Comparison of ENCODE assay signal across 9 cellular contexts in the genomic region with DNA sequence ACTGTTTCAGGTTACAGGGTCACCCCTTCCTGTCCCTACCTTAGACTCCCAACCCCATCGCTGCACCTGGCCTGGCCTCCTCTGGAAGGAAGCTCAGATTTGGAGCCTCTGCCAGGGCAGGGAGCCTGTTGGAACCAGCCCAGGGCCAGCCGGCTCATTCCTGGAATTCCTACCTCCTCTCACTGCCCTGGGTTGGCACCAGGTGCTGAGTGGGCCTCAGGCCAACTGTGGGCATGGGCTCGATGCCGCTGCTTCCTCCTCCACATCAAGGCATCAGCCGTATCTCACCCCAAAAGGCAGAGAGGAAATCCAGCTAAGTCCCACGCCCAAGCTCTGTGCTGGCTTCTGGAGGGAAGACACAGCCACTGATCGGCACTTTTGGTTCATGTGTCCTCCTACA. TPM values are rescaled to one million over a fixed set of nuclear protein-coding genes. Genes with fewer than 3 reads are reported as not detected.
DNase-seq lines count a peak whose midpoint lies in the region; ATAC-seq lines count a peak whose summit lies in the region.
"Had no signal": no experiment of that assay in that cellular context is flagged by ENCODE, and none has a peak within 500 bp of the region (broad histone marks: within the 10 kb centered on the region; RNA-seq: fewer than 3 reads in every experiment).

No MANE protein-coding gene starts in this region.

- H3K27me3 ChIP-seq in trophoblast cell (ENCODE audit: insufficient read depth, low read length), result no peaks in the 10 kb centered on the region

- H3K9me3 ChIP-seq in T-helper 17 cell (ENCODE audit: control insufficient read depth, low read length, poor library complexity, severe bottlenecking) (no peaks in the 10 kb centered on the region), trophoblast cell (ENCODE audit: insufficient read depth, low read depth, low read length) (no peaks in the 10 kb centered on the region)

- peak overlapping the region; percentile 80 for H3K27ac Mint-ChIP-seq in activated T-cell treated with anti-CD3 and anti-CD28 coated beads, Interleukin-2, amount 50 U/mL, for 24 hours
- H3K27ac Mint-ChIP-seq in T-helper 17 cell, result peak overlapping the region; percentile 85
- H3K27ac Mint-ChIP-seq in stimulated activated effector memory CD8-positive, alpha-beta T cell treated with anti-CD3 and anti-CD28 coated beads, Interleukin-12 subunit alpha, Interleukin-12 subunit beta, amount 100 ng/mL, for 72 hours, result peak overlapping the region; percentile 86

- intact Hi-C loops in left ventricle myocardium superior (cut with micrococcal nuclease), result no loop called here

- DNase-seq in activated T-cell treated with anti-CD3 and anti-CD28 coated beads, Interleukin-2, amount 50 U/mL, for 24 hours, result no peak
- no peak for DNase-seq in activated T-cell treated with anti-CD3 and anti-CD28 coated beads, Interleukin-2, amount 50 U/mL, for 4 hours
- no peak for DNase-seq in T-helper 17 cell
- DNase-seq in left ventricle myocardium superior, result peak; percentile 71
- no peak for DNase-seq in stimulated activated effector memory CD8-positive, alpha-beta T cell treated with anti-CD3 and anti-CD28 coated beads, Interleukin-12 subunit alpha, Interleukin-12 subunit beta, amount 100 ng/mL, for 72 hours (ENCODE audit: low spot score in 2 of 2)
- DNase-seq in stimulated activated CD4-positive, alpha-beta T cell treated with anti-CD3 and anti-CD28 coated beads, Interleukin-4, amount 100 ng/mL, for 4 hours, result no peak
- DNase-seq in trophoblast cell, result no peak
- DNase-seq in NCI-H146 (lab: John Stamatoyannopoulos, UW), result no peak

- no CpG with 5 or more reads among the region's 7 CpGs for WGBS in trophoblast cell (ENCODE audit: extremely low coverage, insufficient coverage, insufficient read length)

- H3K79me2 ChIP-seq in trophoblast cell (ENCODE audit: control insufficient read depth, insufficient read depth, low read length, poor library complexity), result no peaks in the 10 kb centered on the region

- no peaks in the 10 kb centered on the region for H3K9me3 Mint-ChIP-seq in activated T-cell treated with anti-CD3 and anti-CD28 coated beads, Interleukin-2, amount 50 U/mL, for 24 hours
- H3K9me3 Mint-ChIP-seq in activated T-cell treated with anti-CD3 and anti-CD28 coated beads, Interleukin-2, amount 50 U/mL, for 4 hours, result no peaks in the 10 kb centered on the region
- H3K9me3 Mint-ChIP-seq in stimulated activated effector memory CD8-positive, alpha-beta T cell treated with anti-CD3 and anti-CD28 coated beads, Interleukin-12 subunit alpha, Interleukin-12 subunit beta, amount 100 ng/mL, for 72 hours, result no peaks in the 10 kb centered on the region

- H3K4me2 ChIP-seq in trophoblast cell (ENCODE audit: low read length), result no peak overlapping the region

- ATAC-seq in activated T-cell treated with anti-CD3 and anti-CD28 coated beads, Interleukin-2, amount 50 U/mL, for 4 hours, result no peak
- ATAC-seq in T-helper 17 cell (no peak), left ventricle myocardium superior (no peak)
- no peak for ATAC-seq in stimulated activated effector memory CD8-positive, alpha-beta T cell treated with anti-CD3 and anti-CD28 coated beads, Interleukin-12 subunit alpha, Interleukin-12 subunit beta, amount 100 ng/mL, for 72 hours

- no peak overlapping the region for H2BK120ac ChIP-seq in trophoblast cell (ENCODE audit: insufficient read depth, low read length, poor library complexity)

- H3K4me1 Mint-ChIP-seq in activated T-cell treated with anti-CD3 and anti-CD28 coated beads, Interleukin-2, amount 50 U/mL, for 24 hours (ENCODE audit: low read depth), result peaks cover 32% of the 10 kb centered on the region
- H3K4me1 Mint-ChIP-seq in activated T-cell treated with anti-CD3 and anti-CD28 coated beads, Interleukin-2, amount 50 U/mL, for 4 hours (ENCODE audit: low read depth), result peaks cover 14% of the 10 kb centered on the region
- peaks cover 22% of the 10 kb centered on the region for H3K4me1 Mint-ChIP-seq in T-helper 17 cell
- peaks cover 19% of the 10 kb centered on the region for H3K4me1 Mint-ChIP-seq in stimulated activated effector memory CD8-positive, alpha-beta T cell treated with anti-CD3 and anti-CD28 coated beads, Interleukin-12 subunit alpha, Interleukin-12 subunit beta, amount 100 ng/mL, for 72 hours

- no peak overlapping the region for H3K9ac ChIP-seq in trophoblast cell (ENCODE audit: low read length)

- H4K91ac ChIP-seq in trophoblast cell (ENCODE audit: low read depth, low read length), result no peak overlapping the region

- H3K14ac ChIP-seq in trophoblast cell (ENCODE audit: low read length), result no peak overlapping the region

- no peaks in the 10 kb centered on the region for H3K27me3 Mint-ChIP-seq in activated T-cell treated with anti-CD3 and anti-CD28 coated beads, Interleukin-2, amount 50 U/mL, for 24 hours
- H3K27me3 Mint-ChIP-seq in activated T-cell treated with anti-CD3 and anti-CD28 coated beads, Interleukin-2, amount 50 U/mL, for 4 hours (ENCODE audit: low read depth), result no peaks in the 10 kb centered on the region
- no peaks in the 10 kb centered on the region for H3K27me3 Mint-ChIP-seq in T-helper 17 cell

- no peak overlapping the region for H3K4ac ChIP-seq in trophoblast cell (ENCODE audit: low read depth, low read length)

- H3K36me3 Mint-ChIP-seq in activated T-cell treated with anti-CD3 and anti-CD28 coated beads, Interleukin-2, amount 50 U/mL, for 24 hours (ENCODE audit: low read depth), result peaks cover 21% of the 10 kb centered on the region
- H3K36me3 Mint-ChIP-seq in activated T-cell treated with anti-CD3 and anti-CD28 coated beads, Interleukin-2, amount 50 U/mL, for 4 hours (ENCODE audit: insufficient read depth), result no peaks in the 10 kb centered on the region
- no peaks in the 10 kb centered on the region for H3K36me3 Mint-ChIP-seq in T-helper 17 cell (ENCODE audit: low read depth)
- peaks cover 24% of the 10 kb centered on the region for H3K36me3 Mint-ChIP-seq in stimulated activated effector memory CD8-positive, alpha-beta T cell treated with anti-CD3 and anti-CD28 coated beads, Interleukin-12 subunit alpha, Interleukin-12 subunit beta, amount 100 ng/mL, for 72 hours

- H4K12ac ChIP-seq in trophoblast cell (ENCODE audit: low read depth, low read length), result no peak overlapping the region

- no peak overlapping the region for H4K8ac ChIP-seq in trophoblast cell (ENCODE audit: low read depth, low read length)

- H3K4me3 Mint-ChIP-seq in activated T-cell treated with anti-CD3 and anti-CD28 coated beads, Interleukin-2, amount 50 U/mL, for 24 hours, result no peak overlapping the region
- H3K4me3 Mint-ChIP-seq in activated T-cell treated with anti-CD3 and anti-CD28 coated beads, Interleukin-2, amount 50 U/mL, for 4 hours, result no peak overlapping the region
- no peak overlapping the region for H3K4me3 Mint-ChIP-seq in T-helper 17 cell
- H3K4me3 Mint-ChIP-seq in stimulated activated effector memory CD8-positive, alpha-beta T cell treated with anti-CD3 and anti-CD28 coated beads, Interleukin-12 subunit alpha, Interleukin-12 subunit beta, amount 100 ng/mL, for 72 hours, result no peak overlapping the region

- H3K23ac ChIP-seq in trophoblast cell (ENCODE audit: low read length), result no peak overlapping the region

- H2BK12ac ChIP-seq in trophoblast cell (ENCODE audit: low read length), result no peak overlapping the region

- no peak overlapping the region for H3K27ac ChIP-seq in trophoblast cell (ENCODE audit: low read depth, low read length)
- H3K27ac ChIP-seq: SK-N-MC had no signal

- H3K4me3 ChIP-seq in trophoblast cell (ENCODE audit: low read depth, low read length), result no peak overlapping the region
- H3K4me3 ChIP-seq: SK-N-MC had no signal

- H2AK5ac ChIP-seq in trophoblast cell (ENCODE audit: low read length), result no peak overlapping the region

- H3K4me1 ChIP-seq in trophoblast cell (ENCODE audit: control insufficient read depth in 1 of 2, insufficient read depth in 2 of 2, low read length in 2 of 2), result peaks cover 2 to 6% of the 10 kb centered on the region in 2 experiments

- no peak overlapping the region for H3K18ac ChIP-seq in trophoblast cell (ENCODE audit: low read length)

- H2BK5ac ChIP-seq in trophoblast cell (ENCODE audit: low read depth, low read length, poor library complexity), result no peak overlapping the region

- H3K79me1 ChIP-seq in trophoblast cell (ENCODE audit: low read length), result no peaks in the 10 kb centered on the region

- H2AFZ ChIP-seq in trophoblast cell (ENCODE audit: insufficient read depth, low read length, poor library complexity), result no peak overlapping the region

- peaks cover 17 to 20% of the 10 kb centered on the region in 2 experiments for H3K36me3 ChIP-seq in trophoblast cell (ENCODE audit: control insufficient read depth in 1 of 2, insufficient read depth in 2 of 2, low read length in 2 of 2)

RNA-seq across cellular contexts. Expression of a gene that starts 42.1 kb away (rescaled TPM):
- total RNA-seq in activated T-cell treated with anti-CD3 and anti-CD28 coated beads, Interleukin-2, amount 50 U/mL, for 4 hours, result 1 to 10 TPM; 3.3 to 5.1 (median 3.8) TPM
- total RNA-seq in T-helper 17 cell (10 to 100 TPM in 1 of 2 donors, 1 to 10 TPM in 1; 9.8 to 12.3 TPM), left ventricle myocardium superior (3.8 TPM)
- polyA plus RNA-seq in trophoblast cell (2013), result 3.9 and 4.1 TPM in 2 replicates
